10 cellular contexts compared by ENCODE assay signal in the genomic region with DNA sequence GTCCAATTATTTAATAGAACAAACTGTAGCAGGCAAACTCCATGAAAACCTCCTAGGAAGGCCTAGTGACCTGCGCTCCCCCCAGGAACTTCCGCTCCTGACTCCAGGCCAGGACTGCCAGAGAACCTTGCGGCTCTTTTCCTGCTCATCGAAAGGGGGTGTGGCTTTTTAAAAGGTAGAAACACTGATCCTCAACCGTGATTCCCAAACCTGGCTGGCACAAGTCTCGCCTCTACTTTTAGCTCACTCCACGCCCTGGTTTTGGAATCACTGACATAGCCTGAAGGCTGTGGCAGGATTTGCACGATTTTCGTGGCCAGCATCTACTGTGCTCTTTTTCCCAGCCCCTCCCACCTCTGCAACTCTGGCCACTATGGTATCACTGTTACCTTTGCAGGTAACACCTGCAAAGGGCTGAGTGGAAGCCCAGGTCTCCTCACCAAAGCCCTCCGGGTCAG. TPM values are rescaled to one million over a fixed set of nuclear protein-coding genes. Genes with fewer than 3 reads are reported as not detected.
DNase-seq lines count a peak whose midpoint lies in the region; ATAC-seq, FAIRE-seq and TF ChIP-seq lines count a peak whose summit lies in the region.
"Had no signal": no experiment of that assay in that cellular context is flagged by ENCODE, and none has a peak within 500 bp of the region (broad histone marks: within the 10 kb centered on the region; RNA-seq: fewer than 3 reads in every experiment).

No MANE protein-coding gene starts in this region.

- in situ Hi-C loops in GM13976 (cut with MboI; ENCODE audit: low sequenced_read_pairs, unreplicated experiment), result no loop called here

- no peak for TF ChIP-seq CTCF in Peyer's patch (IDR thresholded peaks at IDR 0.05)
- TF ChIP-seq CTCF in pancreas (IDR thresholded peaks at IDR 0.05), result no peak
- no peak for TF ChIP-seq CTCF in GM13976 (IDR thresholded peaks at IDR 0.05; ENCODE audit: borderline replicate concordance, control extremely low read depth, extremely low read depth, insufficient read depth, missing control alignments)

- H3K27ac ChIP-seq in Peyer's patch (peak overlapping the region; percentile 63 to 95 (median 86)), pancreas (peak overlapping the region; percentile 67 to 91 (median 82))

- no peak for FAIRE-seq in pancreas (lab: Jason Lieb, UNC)

- WGBS in pancreas, 2 donors, result 16 to 29% methylated on average over 10 of the region's 10 CpGs

- ATAC-seq in pancreas (peak; percentile 13 to 83 (median 79)), HG03045 (IDR thresholded peaks at IDR 0.05; ENCODE audit: unreplicated experiment) (no peak), HG02623 (IDR thresholded peaks at IDR 0.05; ENCODE audit: unreplicated experiment) (no peak)

- no peak for TF ChIP-seq POLR2A in Peyer's patch (IDR thresholded peaks at IDR 0.05)

- H3K36me3 ChIP-seq in Peyer's patch (no peaks in the 10 kb centered on the region), pancreas (no peaks in the 10 kb centered on the region)

- H3K4me1 ChIP-seq in Peyer's patch, result peaks cover 0 to 37% (median 0%) of the 10 kb centered on the region in 4 donors
- H3K4me1 ChIP-seq in pancreas, result peaks cover 0 to 9% (median 6%) of the 10 kb centered on the region in 3 donors

- H3K9me3 ChIP-seq in Peyer's patch (no peaks in the 10 kb centered on the region), pancreas (no peaks in the 10 kb centered on the region)

- H3K27me3 ChIP-seq in Peyer's patch, result no peaks in the 10 kb centered on the region
- no peaks in the 10 kb centered on the region for H3K27me3 ChIP-seq in pancreas

- H3K4me3 ChIP-seq in Peyer's patch, result peak overlapping the region in 1 of 4 donors; percentile 18
- peak overlapping the region in 1 of 4 donors; percentile 12 for H3K4me3 ChIP-seq in pancreas

- intact Hi-C loops in pancreas (cut with DNase I), result no loop called here

- DNase-seq in EH (ENCODE audit: low read depth) (peak; percentile 36), Peyer's patch (no peak), glomerular visceral epithelial cell (ENCODE audit: extremely low spot score) (peak; percentile 82), pancreas (peak in 4 of 6 donors; percentile 55 to 77 (median 66)), GM13976 (ENCODE audit: low spot score) (no peak), NCI-H1092 (lab: John Stamatoyannopoulos, UW) (no peak)
- DNase-seq: NCI-H1105 treated with DMSO at 0.1 percent for 48 hours; stimulated activated CD4-positive, alpha-beta T cell treated with anti-CD3 and anti-CD28 coated beads, Interleukin-4, amount 100 ng/mL, for 24 hours had no signal

RNA-seq across cellular contexts. Expression of a gene that starts 43.3 kb away (rescaled TPM):
- 10 to 100 TPM; 15.1 to 52.8 (median 24.4) TPM for total RNA-seq in Peyer's patch
- total RNA-seq in pancreas, result 10 to 100 TPM in 5 of 6 donors, 1 to 10 TPM in 1; 6.7 to 38.2 (median 14.2) TPM
- 1 to 10 TPM; 4.7 to 5.6 TPM for polyA plus RNA-seq in pancreas

RNA-seq across cellular contexts. Expression of a gene that starts 57.6 kb away (rescaled TPM):
- total RNA-seq in Peyer's patch (10 to 100 TPM in 1 of 4 donors, 1 to 10 TPM in 3; 1.1 to 32.2 (median 4.5) TPM), pancreas (under 1 TPM in 5 of 6 donors, not detected in 1; 0.14 to 0.94 (median 0.25) TPM)
- under 1 TPM; 0.07 to 0.30 TPM for polyA plus RNA-seq in pancreas

Comparison
In these comparisons a context has a peak if more than half of its experiments do, and no peak if none do; other contexts are left out.
1. DNase-seq: peak in EH (single experiment), glomerular visceral epithelial cell (single experiment) and pancreas (4 of 6); none in Peyer's patch (0 of 3), GM13976 (single experiment) and NCI-H1092 (single experiment).
2. ATAC-seq: peak in pancreas (4 of 4); none in HG03045 (single experiment) and HG02623 (single experiment).